In the genomic region with DNA sequence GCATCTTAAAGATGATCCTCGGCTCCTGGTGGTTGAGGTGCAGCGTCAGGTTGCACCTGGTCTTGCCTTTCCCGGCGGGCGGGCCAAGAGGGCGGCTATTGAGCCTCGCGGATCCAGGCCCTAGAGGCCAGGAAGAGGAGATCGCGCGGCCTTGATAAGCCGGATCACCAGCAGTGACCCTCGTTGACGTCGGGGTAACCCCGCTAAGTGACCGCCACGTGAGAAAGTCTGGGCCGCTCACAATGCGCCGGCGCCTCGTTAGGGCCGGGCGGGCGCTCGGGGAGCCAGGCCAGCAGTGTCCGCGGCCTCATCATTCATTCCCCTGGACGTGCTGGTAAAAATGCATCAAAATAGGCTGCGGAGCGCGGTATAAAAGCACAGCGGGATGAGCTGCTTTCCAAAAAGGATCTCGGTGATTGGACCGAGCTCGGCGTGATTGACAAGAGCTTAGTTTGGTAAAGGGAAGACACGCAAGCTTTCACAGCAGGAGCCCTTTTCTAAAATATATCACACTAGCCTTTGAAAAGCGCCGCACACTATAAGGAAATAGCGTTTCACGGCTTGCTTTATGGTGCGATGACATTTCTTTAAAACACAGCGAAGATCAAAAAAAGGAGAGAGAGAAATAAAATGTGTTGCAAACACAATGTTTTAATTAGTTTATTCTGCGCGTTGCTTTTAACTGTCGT, we compare ENCODE assay signal across 20 cellular contexts. TPM values are rescaled to one million over a fixed set of nuclear protein-coding genes. Genes with fewer than 3 reads are reported as not detected.
DNase-seq lines count a peak whose midpoint lies in the region; ATAC-seq and TF ChIP-seq lines count a peak whose summit lies in the region.
"Had no signal": no experiment of that assay in that cellular context is flagged by ENCODE, and none has a peak within 500 bp of the region (broad histone marks: within the 10 kb centered on the region; RNA-seq: fewer than 3 reads in every experiment).

No MANE protein-coding gene starts in this region.

- peaks cover 82% of the 10 kb centered on the region for H3K27me3 ChIP-seq in cardiac muscle cell
- peaks cover 0 to 87% (median 78%) of the 10 kb centered on the region in 7 donors for H3K27me3 ChIP-seq in heart right ventricle
- H3K27me3 ChIP-seq in stomach smooth muscle (ENCODE audit: control insufficient read depth in 1 of 2, insufficient read depth in 2 of 2, low read length in 2 of 2) = peaks cover 46 to 60% of the 10 kb centered on the region in 2 donors

- 1 to 4% methylated on average over 41 to 48 of the region's 48 CpGs for WGBS in heart right ventricle, 2 donors
- WGBS in mesodermal cell (ENCODE audit: insufficient coverage in 2 of 2), 2 experiments = 0 to 5% methylated on average over 2 to 17 of the region's 48 CpGs

- H3K4me3 ChIP-seq in cardiac muscle cell (peak overlapping the region; percentile 18), heart right ventricle (peak overlapping the region in 5 of 10 donors; percentile 3 to 24 (median 10)), mesodermal cell (ENCODE audit: extremely low read depth, insufficient read depth, low read length, poor library complexity, severe bottlenecking) (peak overlapping the region; percentile 16), stomach smooth muscle (ENCODE audit: low read length in 2 of 2) (peak overlapping the region; percentile 8 to 35)
- H3K4me3 ChIP-seq: colonic mucosa had no signal

- intact Hi-C loops in heart right ventricle (cut with DNase I) = no loop called here

- TF ChIP-seq CTCF in cardiac muscle cell (IDR thresholded peaks at IDR 0.05; ENCODE audit: low read depth, low read length) (no peak), heart right ventricle (IDR thresholded peaks at IDR 0.05) (no peak), chondrocyte (IDR thresholded peaks at IDR 0.05) (no peak)

- ATAC-seq in heart right ventricle (no peak), HG02678 (IDR thresholded peaks at IDR 0.05; ENCODE audit: unreplicated experiment) (no peak), GM19328 (IDR thresholded peaks at IDR 0.05; ENCODE audit: unreplicated experiment) (no peak), HG02798 (IDR thresholded peaks at IDR 0.05; ENCODE audit: poor library complexity, unreplicated experiment) (no peak)
- ATAC-seq: natural killer cell; stimulated activated effector memory CD8-positive, alpha-beta T cell treated with anti-CD3 and anti-CD28 coated beads, Interleukin-12 subunit alpha, Interleukin-12 subunit beta, amount 100 ng/mL, for 72 hours had no signal

- H3K9me3 ChIP-seq in cardiac muscle cell (ENCODE audit: low read depth) (no peaks in the 10 kb centered on the region), heart right ventricle (no peaks in the 10 kb centered on the region), mesodermal cell (ENCODE audit: control insufficient read depth, low read length) (no peaks in the 10 kb centered on the region), stomach smooth muscle (ENCODE audit: control insufficient read depth in 2 of 2, low read length in 2 of 2) (no peaks in the 10 kb centered on the region)
- H3K9me3 ChIP-seq: colonic mucosa had no signal

- peaks cover 25% of the 10 kb centered on the region for H3K27me3 Mint-ChIP-seq in chondrocyte (ENCODE audit: low read depth)

- H3K4me1 ChIP-seq in cardiac muscle cell (ENCODE audit: low read depth) (no peaks in the 10 kb centered on the region), heart right ventricle (peaks cover 0 to 5% (median 0%) of the 10 kb centered on the region in 9 donors), mesodermal cell (ENCODE audit: control insufficient read depth, insufficient read depth, low read length, poor library complexity, severe bottlenecking) (no peaks in the 10 kb centered on the region), stomach smooth muscle (ENCODE audit: control insufficient read depth, insufficient read depth, low read length) (peaks cover 13% of the 10 kb centered on the region)
- H3K4me1 ChIP-seq: colonic mucosa had no signal

- no peaks in the 10 kb centered on the region for H3K4me1 Mint-ChIP-seq in chondrocyte (ENCODE audit: low read depth)
- H3K4me1 Mint-ChIP-seq: activated naive CD8-positive, alpha-beta T cell treated with anti-CD3 and anti-CD28 coated beads, Interleukin-2, amount 10 ng/mL, durations not matched to agents 7 days and 5 days; natural killer cell; stimulated activated effector memory CD8-positive, alpha-beta T cell treated with anti-CD3 and anti-CD28 coated beads, Interleukin-12 subunit alpha, Interleukin-12 subunit beta, amount 100 ng/mL, for 72 hours had no signal

- peak overlapping the region; percentile 31 for H3K4me3 Mint-ChIP-seq in chondrocyte (ENCODE audit: unreplicated experiment)
- H3K4me3 Mint-ChIP-seq: activated naive CD8-positive, alpha-beta T cell treated with anti-CD3 and anti-CD28 coated beads, Interleukin-2, amount 10 ng/mL, durations not matched to agents 7 days and 5 days; natural killer cell; stimulated activated effector memory CD8-positive, alpha-beta T cell treated with anti-CD3 and anti-CD28 coated beads, Interleukin-12 subunit alpha, Interleukin-12 subunit beta, amount 100 ng/mL, for 72 hours had no signal

- H3K27ac ChIP-seq in cardiac muscle cell = no peak overlapping the region
- H3K27ac ChIP-seq in heart right ventricle = no peak overlapping the region
- no peak overlapping the region for H3K27ac ChIP-seq in mesodermal cell (ENCODE audit: low read depth, low read length, severe bottlenecking)
- no peak overlapping the region for H3K27ac ChIP-seq in stomach smooth muscle (ENCODE audit: low read length)
- H3K27ac ChIP-seq: colonic mucosa, VCaP had no signal

- H3K9ac ChIP-seq in stomach smooth muscle (ENCODE audit: low read length in 2 of 2) = no peak overlapping the region

- peaks cover 19% of the 10 kb centered on the region for H3K9me3 Mint-ChIP-seq in chondrocyte (ENCODE audit: low read depth)
- H3K9me3 Mint-ChIP-seq: natural killer cell; stimulated activated effector memory CD8-positive, alpha-beta T cell treated with anti-CD3 and anti-CD28 coated beads, Interleukin-12 subunit alpha, Interleukin-12 subunit beta, amount 100 ng/mL, for 72 hours had no signal

- DNase-seq in cardiac muscle cell (ENCODE audit: low read depth in 1 of 2, low spot score in 1 of 2) = no peak
- DNase-seq in heart right ventricle = no peak
- no peak for DNase-seq in chondrocyte (ENCODE audit: low spot score)
- DNase-seq: activated naive CD8-positive, alpha-beta T cell treated with anti-CD3 and anti-CD28 coated beads, Interleukin-2, amount 10 ng/mL, durations not matched to agents 7 days and 5 days; colonic mucosa; COR-L47; natural killer cell; NCI-H187; NCI-H526 treated with DMSO at 0.1 percent for 48 hours; SW 1271 had no signal

- H3K27ac Mint-ChIP-seq in chondrocyte (ENCODE audit: unreplicated experiment) = no peak overlapping the region
- H3K27ac Mint-ChIP-seq: activated naive CD8-positive, alpha-beta T cell treated with anti-CD3 and anti-CD28 coated beads, Interleukin-2, amount 10 ng/mL, durations not matched to agents 7 days and 5 days; natural killer cell; stimulated activated effector memory CD8-positive, alpha-beta T cell treated with anti-CD3 and anti-CD28 coated beads, Interleukin-12 subunit alpha, Interleukin-12 subunit beta, amount 100 ng/mL, for 72 hours had no signal

- H3K36me3 ChIP-seq in cardiac muscle cell (no peaks in the 10 kb centered on the region), heart right ventricle (no peaks in the 10 kb centered on the region), mesodermal cell (ENCODE audit: control insufficient read depth, insufficient read depth, low read length) (no peaks in the 10 kb centered on the region), stomach smooth muscle (ENCODE audit: control insufficient read depth in 2 of 2, insufficient read depth in 2 of 2, low read length in 2 of 2) (no peaks in the 10 kb centered on the region)
- H3K36me3 ChIP-seq: colonic mucosa had no signal

- H3K36me3 Mint-ChIP-seq in chondrocyte (ENCODE audit: low read depth) = no peaks in the 10 kb centered on the region
- H3K36me3 Mint-ChIP-seq: activated naive CD8-positive, alpha-beta T cell treated with anti-CD3 and anti-CD28 coated beads, Interleukin-2, amount 10 ng/mL, durations not matched to agents 7 days and 5 days; natural killer cell; stimulated activated effector memory CD8-positive, alpha-beta T cell treated with anti-CD3 and anti-CD28 coated beads, Interleukin-12 subunit alpha, Interleukin-12 subunit beta, amount 100 ng/mL, for 72 hours had no signal

RNA-seq across cellular contexts. Expression of gene ZIC3, which starts 15.9 kb away (rescaled TPM):
- total RNA-seq in cardiac muscle cell = 2.4 and 4.3 TPM in 2 replicates
- 1.7 and 1.8 TPM in 2 replicates for polyA plus RNA-seq in cardiac muscle cell
- total RNA-seq in heart right ventricle = not detected
- not detected for polyA plus RNA-seq in heart right ventricle
- not detected in 3 replicates for total RNA-seq in chondrocyte
- 9.4 TPM for polyA plus RNA-seq in mesodermal cell (2013, experiment 1 of 2)
- 4.9 TPM for polyA plus RNA-seq in mesodermal cell (2013, experiment 2 of 2)
- total RNA-seq: activated naive CD8-positive, alpha-beta T cell treated with anti-CD3 and anti-CD28 coated beads, Interleukin-2, amount 10 ng/mL, durations not matched to agents 7 days and 5 days; colonic mucosa; liver; natural killer cell; urinary bladder had no signal
- polyA plus RNA-seq: esophagus, liver, urinary bladder had no signal
